8 cellular contexts compared by ENCODE assay signal in genomic region chr5:108642170-108642906, GRCh38.
DNase-seq lines count a peak whose midpoint lies in the region; ATAC-seq and TF ChIP-seq lines count a peak whose summit lies in the region.

No MANE protein-coding gene starts in this region.

- H3K4me1 ChIP-seq in gastroesophageal sphincter: peaks cover 0 to 7% (median 0%) of the 10 kb centered on the region in 3 donors

- H3K9me3 ChIP-seq in gastroesophageal sphincter: peaks cover 0 to 9% (median 0%) of the 10 kb centered on the region in 3 donors

- H3K36me3 ChIP-seq in H7 (replicated peaks; ENCODE audit: control insufficient read depth, insufficient read depth, low read length): no peaks in the 10 kb centered on the region
- H3K36me3 ChIP-seq in gastroesophageal sphincter: no peaks in the 10 kb centered on the region

- ATAC-seq in gastroesophageal sphincter: peak; percentile 84

- DNase-seq in GM12864 (ENCODE audit: low read depth) (peak; percentile 66), H7 (peak; percentile 49), Kasumi-1 (lab: John Stamatoyannopoulos, UW) (peak; percentile 83 to 86), SHP77 (lab: John Stamatoyannopoulos, UW) (peak; percentile 46 to 62), pons (ENCODE audit: low spot score) (peak; percentile 75), cerebellar nuclear complex (lab: John Stamatoyannopoulos, UW) (no peak)
- DNase-seq in activated effector memory CD4-positive, alpha-beta T cell treated with Interleukin-2 at 50 U/mL for 16 hours: peak; percentile 6

- TF ChIP-seq POLR2A in gastroesophageal sphincter (IDR thresholded peaks at IDR 0.05): no peak

- H3K4me3 ChIP-seq in GM12864 (ENCODE audit: low read depth, low read length) (no peak overlapping the region; the same call in 1 of the 2 replicates), H7 (ENCODE audit: insufficient read depth, low read depth, low read length) (no peak overlapping the region), gastroesophageal sphincter (no peak overlapping the region)

- TF ChIP-seq CTCF in GM12864 (IDR thresholded peaks at IDR 0.05; ENCODE audit: low read depth, low read length, missing control alignments): peak; percentile 90
- TF ChIP-seq CTCF in gastroesophageal sphincter (IDR thresholded peaks at IDR 0.05): peak; percentile 46 to 74 (median 56)

- no peak for TF ChIP-seq EP300 in gastroesophageal sphincter (IDR thresholded peaks at IDR 0.05)

- no peak overlapping the region for H3K27ac ChIP-seq in gastroesophageal sphincter

- WGBS in gastroesophageal sphincter (ENCODE audit: low coverage in 1 of 2), 2 donors: 13 to 18% methylated on average over 4 of the region's 4 CpGs

- no peaks in the 10 kb centered on the region for H3K27me3 ChIP-seq in H7 (ENCODE audit: control insufficient read depth, insufficient read depth, low read length)
- H3K27me3 ChIP-seq in gastroesophageal sphincter: no peaks in the 10 kb centered on the region

Comparison
In these comparisons a context has a peak if more than half of its experiments do, and no peak if none do; other contexts are left out.
1. DNase-seq: peak in GM12864 (single experiment), H7 (single experiment), Kasumi-1 (2 of 2), SHP77 (2 of 2), activated effector memory CD4-positive, alpha-beta T cell treated with Interleukin-2 at 50 U/mL for 16 hours (single experiment) and pons (single experiment); none in cerebellar nuclear complex (0 of 2).